In genomic region chr16:30194177-30194925, GRCh38 we compare ENCODE assay signal across 6 cellular contexts. TPM values are rescaled to one million over a fixed set of nuclear protein-coding genes. Genes with fewer than 3 reads are reported as not detected.
DNase-seq lines count a peak whose midpoint lies in the region; ATAC-seq and TF ChIP-seq lines count a peak whose summit lies in the region.
"Not testable (repeated sequence)": the region's sequence is repeated elsewhere in the genome, so short reads cannot be mapped to it uniquely, and the experiment has no call there.

No MANE protein-coding gene starts in this region.

- WGBS in sigmoid colon, 2 donors = 5 to 8% methylated on average over 18 to 20 of the region's 60 CpGs

- not testable (repeated sequence) for DNase-seq in GM12864 (ENCODE audit: low read depth); activated T-cell treated with anti-CD3 and anti-CD28 coated beads, Interleukin-2, amount 50 U/mL, for 72 hours; left ventricle myocardium inferior; sigmoid colon

- H3K9me3 ChIP-seq in left ventricle myocardium inferior (replicated peaks); sigmoid colon: not testable (repeated sequence)

- not testable (repeated sequence) for H3K27me3 ChIP-seq in left ventricle myocardium inferior (ENCODE audit: low read depth); sigmoid colon

- intact Hi-C loops in left ventricle myocardium inferior (cut with micrococcal nuclease); sigmoid colon (cut with DNase I): not testable (repeated sequence)

- peak overlapping the region; percentile 61 for H3K4me3 ChIP-seq in GM12864 (ENCODE audit: low read depth, low read length)
- H3K4me3 ChIP-seq in left ventricle myocardium inferior = peak overlapping the region; percentile 63
- H3K4me3 ChIP-seq in sigmoid colon = peak overlapping the region in 3 of 4 donors; percentile 35 to 46 (median 41)

- H3K4me1 ChIP-seq in left ventricle myocardium inferior, sigmoid colon: not testable (repeated sequence)

- not testable (repeated sequence) for H3K27ac Mint-ChIP-seq in activated T-cell treated with anti-CD3 and anti-CD28 coated beads, Interleukin-2, amount 50 U/mL, for 72 hours

- not testable (repeated sequence) for H3K4me3 Mint-ChIP-seq in activated T-cell treated with anti-CD3 and anti-CD28 coated beads, Interleukin-2, amount 50 U/mL, for 72 hours

- TF ChIP-seq CTCF in GM12864 (IDR thresholded peaks at IDR 0.05; ENCODE audit: low read depth, low read length, missing control alignments); left ventricle myocardium inferior (IDR thresholded peaks at IDR 0.05; ENCODE audit: borderline replicate concordance); sigmoid colon (IDR thresholded peaks at IDR 0.05): not testable (repeated sequence)

- H3K36me3 Mint-ChIP-seq in activated T-cell treated with anti-CD3 and anti-CD28 coated beads, Interleukin-2, amount 50 U/mL, for 72 hours (ENCODE audit: insufficient read depth in 2 of 2) = not testable (repeated sequence)

- peak; percentile 42 for ATAC-seq in GM21786 (IDR thresholded peaks at IDR 0.05; ENCODE audit: unreplicated experiment)
- ATAC-seq in HG03469 (IDR thresholded peaks at IDR 0.05; ENCODE audit: unreplicated experiment) = peak; percentile 19
- ATAC-seq in activated T-cell treated with anti-CD3 and anti-CD28 coated beads, Interleukin-2, amount 50 U/mL, for 72 hours (replicated peaks in 1 of 2) = peak; percentile 77 to 79

- not testable (repeated sequence) for TF ChIP-seq EP300 in sigmoid colon (IDR thresholded peaks at IDR 0.05)

- not testable (repeated sequence) for H3K9me3 Mint-ChIP-seq in activated T-cell treated with anti-CD3 and anti-CD28 coated beads, Interleukin-2, amount 50 U/mL, for 72 hours

- H3K4me1 Mint-ChIP-seq in activated T-cell treated with anti-CD3 and anti-CD28 coated beads, Interleukin-2, amount 50 U/mL, for 72 hours (ENCODE audit: low read depth) = not testable (repeated sequence)

- H3K27ac ChIP-seq in left ventricle myocardium inferior (replicated peaks) = peak overlapping the region; percentile 66
- H3K27ac ChIP-seq in sigmoid colon = peak overlapping the region in 2 of 4 donors; percentile 27 to 42

- H3K36me3 ChIP-seq in left ventricle myocardium inferior, sigmoid colon: not testable (repeated sequence)

- not testable (repeated sequence) for TF ChIP-seq POLR2A in sigmoid colon (IDR thresholded peaks at IDR 0.05)

- H3K27me3 Mint-ChIP-seq in activated T-cell treated with anti-CD3 and anti-CD28 coated beads, Interleukin-2, amount 50 U/mL, for 72 hours (ENCODE audit: low read depth) = not testable (repeated sequence)

RNA-seq across cellular contexts. Expression of gene SLX1A, which starts 0.7 kb away (rescaled TPM):
- total RNA-seq in activated T-cell treated with anti-CD3 and anti-CD28 coated beads, Interleukin-2, amount 50 U/mL, for 72 hours = 100 to 1,000 TPM in 1 of 2 donors, 10 to 100 TPM in 1; 48.1 to 129 TPM
- total RNA-seq in left ventricle myocardium inferior = 7.5 TPM
- total RNA-seq in sigmoid colon = 10 to 100 TPM; 12.0 to 29.6 (median 18.1) TPM
- polyA plus RNA-seq in sigmoid colon = 10 to 100 TPM; 46.8 to 77.9 (median 61.9) TPM

RNA-seq across cellular contexts. Expression of gene BOLA2B, which starts 0.9 kb away (rescaled TPM):
- total RNA-seq in activated T-cell treated with anti-CD3 and anti-CD28 coated beads, Interleukin-2, amount 50 U/mL, for 72 hours = 10 to 100 TPM; 73.7 to 87.3 TPM
- total RNA-seq in left ventricle myocardium inferior (54.6 TPM), sigmoid colon (100 to 1,000 TPM in 3 of 4 donors, 10 to 100 TPM in 1; 35.4 to 186 (median 152) TPM)
- 100 to 1,000 TPM; 414 to 509 (median 434) TPM for polyA plus RNA-seq in sigmoid colon

RNA-seq across cellular contexts. Expression of gene SULT1A3, which starts 4.7 kb away (rescaled TPM):
- total RNA-seq in activated T-cell treated with anti-CD3 and anti-CD28 coated beads, Interleukin-2, amount 50 U/mL, for 72 hours = 10 to 100 TPM; 16.6 to 20.1 TPM
- total RNA-seq in left ventricle myocardium inferior (9.9 TPM), sigmoid colon (10 to 100 TPM in 3 of 4 donors, 1 to 10 TPM in 1; 8.0 to 26.9 (median 20.3) TPM)
- polyA plus RNA-seq in sigmoid colon = 10 to 100 TPM; 17.4 to 21.0 (median 20.1) TPM

RNA-seq across cellular contexts. Expression of gene CORO1A, which starts 10.9 kb away (rescaled TPM):
- total RNA-seq in activated T-cell treated with anti-CD3 and anti-CD28 coated beads, Interleukin-2, amount 50 U/mL, for 72 hours = 100 to 1,000 TPM; 843 to 987 TPM
- total RNA-seq in left ventricle myocardium inferior = 7.7 TPM
- 10 to 100 TPM; 14.7 to 28.0 (median 24.4) TPM for total RNA-seq in sigmoid colon
- 100 to 1,000 TPM in 1 of 3 donors, 10 to 100 TPM in 2; 35.8 to 309 (median 40.2) TPM for polyA plus RNA-seq in sigmoid colon

RNA-seq across cellular contexts. Expression of gene NPIPB13, which starts 53.9 kb away (rescaled TPM):
- 10 to 100 TPM; 18.5 to 20.4 TPM for total RNA-seq in activated T-cell treated with anti-CD3 and anti-CD28 coated beads, Interleukin-2, amount 50 U/mL, for 72 hours
- total RNA-seq in left ventricle myocardium inferior = 2.0 TPM
- total RNA-seq in sigmoid colon = 1 to 10 TPM in 3 of 4 donors, under 1 TPM in 1; 0.82 to 5.3 (median 2.6) TPM
- 1 to 10 TPM in 1 of 3 donors, under 1 TPM in 2; 0.60 to 6.9 (median 0.92) TPM for polyA plus RNA-seq in sigmoid colon

Comparison
In these comparisons a context has a peak if more than half of its experiments do, and no peak if none do; other contexts are left out.
1. ATAC-seq: peak in every context shown above with its lines; median percentile 78 in activated T-cell treated with anti-CD3 and anti-CD28 coated beads, Interleukin-2, amount 50 U/mL, for 72 hours; 42 in GM21786; 19 in HG03469.